ENCODE assay signal across 1 cellular context in the genomic region with DNA sequence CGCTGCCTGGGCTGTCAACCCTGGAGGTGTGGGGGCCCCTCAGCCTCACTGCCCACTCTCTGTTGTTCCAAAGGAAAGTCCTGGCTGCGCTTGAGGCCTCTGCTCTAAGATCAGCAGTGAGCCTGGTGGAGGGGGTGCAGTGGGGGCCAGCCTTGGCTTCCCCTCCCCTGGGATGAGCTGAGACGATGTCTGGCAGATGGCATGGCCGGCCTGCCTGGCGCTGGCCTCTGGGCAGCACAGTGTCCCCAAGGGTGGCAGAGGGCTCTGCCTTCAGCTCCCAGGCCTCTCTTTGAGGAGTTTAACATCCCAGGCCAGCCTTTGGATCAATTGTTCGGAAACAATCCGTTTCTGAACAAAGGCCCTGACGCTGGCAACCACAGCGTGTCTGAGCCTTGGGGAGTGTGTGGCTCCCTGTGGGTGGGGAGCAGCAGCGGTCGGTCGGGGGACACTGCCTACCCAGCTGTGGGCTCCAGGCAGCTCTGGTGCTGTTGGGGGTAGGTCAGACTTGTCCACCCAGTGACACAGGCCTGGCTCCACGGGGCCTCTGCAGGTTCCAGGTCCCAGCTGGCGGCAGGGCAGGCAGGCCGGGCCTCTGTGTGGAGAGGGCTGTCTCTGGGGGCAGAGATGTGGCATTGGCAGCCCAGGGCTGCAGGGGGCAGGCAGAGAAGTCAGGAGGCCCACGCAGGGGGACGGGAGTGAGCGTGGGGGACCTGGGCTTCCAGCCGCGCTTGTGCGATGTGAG.
TF ChIP-seq lines count a peak whose summit lies in the region.

No MANE protein-coding gene starts in this region.

TF ChIP-seq in HEK293, 187 proteins besides CTCF, POLR2A, EP300 and RAD21:
- TF ChIP-seq ZFP41 (tag by site-specific recombination; IDR thresholded peaks at IDR 0.05; ENCODE audit: borderline replicate concordance) (no peak), ZNF600 (tag by site-specific recombination; IDR thresholded peaks at IDR 0.05) (peak; percentile 44), ZIC2 (tag by site-specific recombination; IDR thresholded peaks at IDR 0.05) (peak; percentile 70), EGR2 (tag by site-specific recombination; IDR thresholded peaks at IDR 0.05; ENCODE audit: low read depth) (peak; percentile 69), KLF16 (tag by site-specific recombination; IDR thresholded peaks at IDR 0.05) (no peak), GLIS2 (tag by site-specific recombination; IDR thresholded peaks at IDR 0.05) (peak; percentile 25; the same call in 1 of the 2 replicates), ZFHX2 (tag by site-specific recombination; conservative IDR thresholded peaks at IDR 0.05) (peak; percentile 79), ZNF626 (tag by site-specific recombination; IDR thresholded peaks at IDR 0.05) (no peak), ZNF302 (tag by site-specific recombination; IDR thresholded peaks at IDR 0.05; ENCODE audit: low read depth) (no peak), ZNF473 (tag by site-specific recombination; IDR thresholded peaks at IDR 0.05) (no peak), ZNF561 (tag by site-specific recombination; IDR thresholded peaks at IDR 0.05; ENCODE audit: borderline replicate concordance) (no peak)
- TF ChIP-seq, protein P1, sequence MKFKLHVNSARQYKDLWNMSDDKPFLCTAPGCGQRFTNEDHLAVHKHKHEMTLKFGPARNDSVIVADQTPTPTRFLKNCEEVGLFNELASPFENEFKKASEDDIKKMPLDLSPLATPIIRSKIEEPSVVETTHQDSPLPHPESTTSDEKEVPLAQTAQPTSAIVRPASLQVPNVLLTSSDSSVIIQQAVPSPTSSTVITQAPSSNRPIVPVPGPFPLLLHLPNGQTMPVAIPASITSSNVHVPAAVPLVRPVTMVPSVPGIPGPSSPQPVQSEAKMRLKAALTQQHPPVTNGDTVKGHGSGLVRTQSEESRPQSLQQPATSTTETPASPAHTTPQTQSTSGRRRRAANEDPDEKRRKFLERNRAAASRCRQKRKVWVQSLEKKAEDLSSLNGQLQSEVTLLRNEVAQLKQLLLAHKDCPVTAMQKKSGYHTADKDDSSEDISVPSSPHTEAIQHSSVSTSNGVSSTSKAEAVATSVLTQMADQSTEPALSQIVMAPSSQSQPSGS (tag by site-specific recombination; IDR thresholded peaks at IDR 0.05; ENCODE audit: low read depth) = no peak
TF ChIP-seq in HEK293: peak in this region for 5.
